Comparison of ENCODE assay signal across 2 cellular contexts in the genomic region with DNA sequence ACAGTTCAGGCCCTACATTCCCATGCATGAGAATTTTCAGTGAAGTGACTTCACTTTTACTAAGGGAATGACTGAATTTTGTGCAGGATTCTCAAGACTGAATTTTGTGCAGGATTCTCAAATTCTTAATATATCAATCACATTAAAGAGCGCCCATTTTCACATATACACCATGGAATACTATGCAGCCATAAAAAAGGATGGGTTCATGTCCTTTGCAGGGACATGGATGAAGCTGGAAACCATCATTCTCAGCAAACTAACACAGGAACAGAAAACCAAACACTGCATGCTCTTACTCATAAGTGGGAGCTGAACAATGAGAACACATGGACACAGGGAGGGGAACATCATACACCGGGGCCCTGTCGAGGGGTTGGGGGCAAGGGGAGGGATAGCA. TPM values are rescaled to one million over a fixed set of nuclear protein-coding genes. Genes with fewer than 3 reads are reported as not detected.
"Had no signal": no experiment of that assay in that cellular context is flagged by ENCODE, and none has a peak within 500 bp of the region (broad histone marks: within the 10 kb centered on the region; RNA-seq: fewer than 3 reads in every experiment).

No MANE protein-coding gene starts in this region.

RNA-seq across cellular contexts. Expression of a gene that starts 31.4 kb away (rescaled TPM):
- total RNA-seq: OCI-LY7, T-cell had no signal

RNA-seq across cellular contexts. Expression of a gene that starts 33.4 kb away (rescaled TPM):
- total RNA-seq: OCI-LY7 had no signal
